Comparison of ENCODE assay signal across 19 cellular contexts in the genomic region with DNA sequence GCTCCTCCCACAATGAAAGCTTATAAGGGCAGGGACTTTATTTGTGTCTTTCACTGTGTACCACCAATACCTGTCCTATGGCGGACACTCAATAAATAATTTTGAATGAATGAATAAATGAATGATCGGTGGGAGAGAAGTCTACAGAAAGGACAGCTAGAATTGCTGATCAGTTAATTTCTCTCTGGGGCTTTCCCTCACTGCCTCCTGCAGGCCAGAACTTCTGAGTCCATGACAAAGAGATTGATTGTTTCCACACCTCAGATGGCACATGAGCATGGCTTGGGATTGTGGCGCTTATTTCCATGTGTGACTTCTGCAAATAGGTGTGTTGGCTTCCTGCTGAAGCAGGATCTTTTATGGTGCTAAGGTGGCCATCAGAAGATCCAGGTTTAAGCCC. TPM values are rescaled to one million over a fixed set of nuclear protein-coding genes. Genes with fewer than 3 reads are reported as not detected.
DNase-seq lines count a peak whose midpoint lies in the region; ATAC-seq and TF ChIP-seq lines count a peak whose summit lies in the region.
"Had no signal": no experiment of that assay in that cellular context is flagged by ENCODE, and none has a peak within 500 bp of the region (broad histone marks: within the 10 kb centered on the region; RNA-seq: fewer than 3 reads in every experiment).

No MANE protein-coding gene starts in this region.

- H3K27ac ChIP-seq in foreskin keratinocyte, result no peak overlapping the region
- H3K27ac ChIP-seq: C4-2B, HL-60, KMS-11 had no signal

- no peaks in the 10 kb centered on the region for H3K36me3 Mint-ChIP-seq in immature natural killer cell

- peaks cover 0 to under 1% of the 10 kb centered on the region in 2 donors for H3K4me1 Mint-ChIP-seq in immature natural killer cell
- H3K4me1 Mint-ChIP-seq: GM23338 had no signal

- H3K4me1 ChIP-seq in foreskin keratinocyte, result no peaks in the 10 kb centered on the region

- in situ Hi-C loops in SK-MEL-5 (cut with HindIII; ENCODE audit: low pct_unique_long_range_greater_than_20kb, low sequenced_read_pairs), result no loop called here

- no peaks in the 10 kb centered on the region for H3K9me3 Mint-ChIP-seq in immature natural killer cell
- H3K9me3 Mint-ChIP-seq: CD4-positive, alpha-beta T cell; GM23338 had no signal

- ATAC-seq in foreskin keratinocyte (no peak), HG02840 (IDR thresholded peaks at IDR 0.05; ENCODE audit: low FRiP score, unreplicated experiment) (no peak), GM19324 (IDR thresholded peaks at IDR 0.05; ENCODE audit: low FRiP score, unreplicated experiment) (no peak)
- ATAC-seq: GM23338, HCT116 had no signal

- DNase-seq in COLO829 (ENCODE audit: low spot score) (peak; percentile 38), SK-MEL-5 (ENCODE audit: low read depth, low spot score) (peak; percentile 16), foreskin keratinocyte (no peak), medulla oblongata (ENCODE audit: extremely low spot score) (peak; percentile 21), immature natural killer cell (no peak)
- no peak for DNase-seq in activated CD4-positive, alpha-beta T cell treated with anti-CD3 and anti-CD28 coated beads, Interleukin-2, amount 50 U/mL, for 48 hours
- DNase-seq: ACHN; CD4-positive, alpha-beta T cell; DMS153; DMS79; GDM1 had no signal

- peaks cover 63% of the 10 kb centered on the region for H3K27me3 ChIP-seq in foreskin keratinocyte

- peaks cover 2 to 17% (median 13%) of the 10 kb centered on the region in 3 donors for H3K27me3 Mint-ChIP-seq in immature natural killer cell (ENCODE audit: low read depth in 3 of 3)

- peak; percentile 4 for TF ChIP-seq CTCF in foreskin keratinocyte (conservative IDR thresholded peaks at IDR 0.05)

- H3K4me3 Mint-ChIP-seq in immature natural killer cell, result no peak overlapping the region
- H3K4me3 Mint-ChIP-seq: CD4-positive, alpha-beta T cell; GM23338 had no signal

- H3K27ac Mint-ChIP-seq in immature natural killer cell, result no peak overlapping the region
- H3K27ac Mint-ChIP-seq: CD4-positive, alpha-beta T cell; GM23338 had no signal

RNA-seq across cellular contexts. Expression of a gene that starts 6.3 kb away (rescaled TPM):
- total RNA-seq in SK-MEL-5 (2014; rRNA removed; shearing (Covaris generic)), result 0.16 and 1.4 TPM in 2 replicates
- polyA plus RNA-seq in SK-MEL-5 (2015; cell fraction: cytosol; rRNA removed), result 0.23 and 0.49 TPM in 2 replicates
- polyA plus RNA-seq in SK-MEL-5 (2015; cell fraction: nucleus; rRNA removed), result 1.1 and 7.4 TPM in 2 replicates
- not detected in 2 replicates for total RNA-seq in foreskin keratinocyte
- polyA plus RNA-seq in foreskin keratinocyte (0.07 TPM in 1 of 2 replicates, not detected in the other), immature natural killer cell (not detected)
- total RNA-seq: HT1080 had no signal

RNA-seq across cellular contexts. Expression of a gene that starts 44.2 kb away (rescaled TPM):
- total RNA-seq in SK-MEL-5 (2014; rRNA removed; shearing (Covaris generic)), result 225 and 226 TPM in 2 replicates
- 119 and 159 TPM in 2 replicates for polyA plus RNA-seq in SK-MEL-5 (2015; cell fraction: cytosol; rRNA removed)
- 36.6 and 57.0 TPM in 2 replicates for polyA plus RNA-seq in SK-MEL-5 (2015; cell fraction: nucleus; rRNA removed)
- total RNA-seq in foreskin keratinocyte, result 57.5 and 70.4 TPM in 2 replicates
- 31.0 and 35.6 TPM in 2 replicates for polyA plus RNA-seq in foreskin keratinocyte
- 10 to 100 TPM in 2 of 3 donors, 1 to 10 TPM in 1; 8.8 to 17.1 (median 16.4) TPM for polyA plus RNA-seq in immature natural killer cell

RNA-seq across cellular contexts. Expression of a gene that starts 48.7 kb away (rescaled TPM):
- total RNA-seq in SK-MEL-5 (2014; rRNA removed; shearing (Covaris generic)), result 0.29 and 1.2 TPM in 2 replicates
- polyA plus RNA-seq in SK-MEL-5 (2015; cell fraction: cytosol; rRNA removed), result 0.54 and 1.3 TPM in 2 replicates
- not detected in 2 replicates for polyA plus RNA-seq in SK-MEL-5 (2015; cell fraction: nucleus; rRNA removed)
- 2.5 and 3.2 TPM in 2 replicates for total RNA-seq in foreskin keratinocyte
- polyA plus RNA-seq in foreskin keratinocyte (0.49 and 0.99 TPM in 2 replicates), immature natural killer cell (1 to 10 TPM in 1 of 3 donors, under 1 TPM in 2; 0.89 to 2.1 (median 0.91) TPM)

Comparison
In these comparisons a context has a peak if more than half of its experiments do, and no peak if none do; other contexts are left out.
1. DNase-seq: peak in COLO829 (single experiment), SK-MEL-5 (single experiment) and medulla oblongata (single experiment); none in foreskin keratinocyte (0 of 2), activated CD4-positive, alpha-beta T cell treated with anti-CD3 and anti-CD28 coated beads, Interleukin-2, amount 50 U/mL, for 48 hours (0 of 2) and immature natural killer cell (0 of 3).